ENCODE assay signal across 9 cellular contexts in genomic region chr6:149934249-149935156, GRCh38. TPM values are rescaled to one million over a fixed set of nuclear protein-coding genes. Genes with fewer than 3 reads are reported as not detected.
DNase-seq lines count a peak whose midpoint lies in the region; ATAC-seq, FAIRE-seq and TF ChIP-seq lines count a peak whose summit lies in the region.
"Had no signal": no experiment of that assay in that cellular context is flagged by ENCODE, and none has a peak within 500 bp of the region (broad histone marks: within the 10 kb centered on the region; RNA-seq: fewer than 3 reads in every experiment).

No MANE protein-coding gene starts in this region.

- no peak overlapping the region for H3K4me3 ChIP-seq in Jurkat, Clone E6-1 (ENCODE audit: low read length)
- H3K4me3 ChIP-seq in RWPE2 (ENCODE audit: severe bottlenecking), result no peak overlapping the region
- no peak overlapping the region for H3K4me3 ChIP-seq in gastroesophageal sphincter
- H3K4me3 ChIP-seq in osteoblast (ENCODE audit: insufficient read depth, low read length), result no peak overlapping the region

- TF ChIP-seq POLR2A in gastroesophageal sphincter (IDR thresholded peaks at IDR 0.05), result no peak

- no peak for TF ChIP-seq EP300 in gastroesophageal sphincter (IDR thresholded peaks at IDR 0.05)

- no peak for ATAC-seq in RWPE2 (ENCODE audit: low read depth)
- ATAC-seq in gastroesophageal sphincter, result no peak
- ATAC-seq in GM19395 (IDR thresholded peaks at IDR 0.05; ENCODE audit: unreplicated experiment), result no peak

- no peak for DNase-seq in D721Med (ENCODE audit: insufficient read length, low spot score)
- peak; percentile 75 for DNase-seq in Jurkat, Clone E6-1 (ENCODE audit: low read depth, low spot score)
- no peak for DNase-seq in RWPE2 (ENCODE audit: low spot score)
- DNase-seq in activated effector memory CD4-positive, alpha-beta T cell treated with Interleukin-2 at 50 U/mL for 16 hours, result peak; percentile 37
- DNase-seq in osteoblast (ENCODE audit: insufficient read length, low spot score, missing footprints), result peak; percentile 73
- DNase-seq in urothelium cell line (ENCODE audit: low spot score), result peak; percentile 52

- no peaks in the 10 kb centered on the region for H3K79me2 ChIP-seq in osteoblast (ENCODE audit: insufficient read depth, low read length)

- H3K9me3 ChIP-seq in RWPE2 (ENCODE audit: severe bottlenecking) (no peaks in the 10 kb centered on the region), gastroesophageal sphincter (no peaks in the 10 kb centered on the region), osteoblast (ENCODE audit: low read depth, low read length) (no peaks in the 10 kb centered on the region)

- H3K4me1 ChIP-seq in RWPE2 (ENCODE audit: insufficient read depth, poor library complexity, severe bottlenecking) (no peaks in the 10 kb centered on the region), gastroesophageal sphincter (peaks cover 0 to 14% (median 11%) of the 10 kb centered on the region in 3 donors), osteoblast (ENCODE audit: insufficient read depth, low read length) (peaks cover 12% of the 10 kb centered on the region)

- peak; percentile 80 for TF ChIP-seq CTCF in D721Med (IDR thresholded peaks at IDR 0.05; ENCODE audit: insufficient read depth, missing control alignments)
- TF ChIP-seq CTCF in RWPE2 (IDR thresholded peaks at IDR 0.05; ENCODE audit: poor library complexity, severe bottlenecking), result peak; percentile 89
- TF ChIP-seq CTCF in gastroesophageal sphincter (IDR thresholded peaks at IDR 0.05), result peak; percentile 75 to 86 (median 82)
- TF ChIP-seq CTCF in osteoblast (IDR thresholded peaks at IDR 0.05; ENCODE audit: extremely low read depth, low read depth, low read length), result peak; percentile 82

- H3K27ac ChIP-seq in RWPE2 (ENCODE audit: poor library complexity, severe bottlenecking) (no peak overlapping the region), gastroesophageal sphincter (no peak overlapping the region), osteoblast (ENCODE audit: low read depth, low read length) (no peak overlapping the region)

- FAIRE-seq in D721Med (lab: Jason Lieb, UNC), result no peak
- FAIRE-seq in urothelium cell line (lab: Jason Lieb, UNC), result no peak

- no peak overlapping the region for H2AFZ ChIP-seq in osteoblast (ENCODE audit: low read length)

- no peaks in the 10 kb centered on the region for H3K36me3 ChIP-seq in RWPE2 (ENCODE audit: low read depth)
- no peaks in the 10 kb centered on the region for H3K36me3 ChIP-seq in gastroesophageal sphincter
- H3K36me3 ChIP-seq in osteoblast (ENCODE audit: insufficient read depth, low read length), result no peaks in the 10 kb centered on the region

- H3K4me2 ChIP-seq in osteoblast (ENCODE audit: insufficient read depth, low read length), result no peak overlapping the region

- no peaks in the 10 kb centered on the region for H4K20me1 ChIP-seq in osteoblast (ENCODE audit: insufficient read depth, low read length)

- WGBS in gastroesophageal sphincter (ENCODE audit: low coverage in 1 of 2), 2 donors, result 31 to 32% methylated on average over 6 to 7 of the region's 11 CpGs

- H3K27me3 ChIP-seq in RWPE2 (ENCODE audit: insufficient read depth, poor library complexity, severe bottlenecking) (no peaks in the 10 kb centered on the region), gastroesophageal sphincter (peaks cover 98% of the 10 kb centered on the region), osteoblast (ENCODE audit: insufficient read depth, low read length) (peaks cover 57% of the 10 kb centered on the region)

RNA-seq across cellular contexts. Expression of gene ULBP2, which starts 7.3 kb away (rescaled TPM):
- polyA plus RNA-seq in Jurkat, Clone E6-1 (2012; ENCODE audit: insufficient read depth, insufficient read length), result 17.5 TPM
- total RNA-seq in gastroesophageal sphincter, result under 1 TPM in 2 of 4 donors, not detected in 2; 0.39 to 0.74 TPM
- 2.5 and 3.2 TPM in 2 replicates for total RNA-seq in osteoblast

RNA-seq across cellular contexts. Expression of gene RAET1G, which starts 11.6 kb away (rescaled TPM):
- 1.6 TPM for polyA plus RNA-seq in Jurkat, Clone E6-1 (2012; ENCODE audit: insufficient read depth, insufficient read length)
- total RNA-seq in gastroesophageal sphincter, result 1 to 10 TPM in 1 of 4 donors, not detected in 3; 1.4 TPM
- 1.5 and 1.8 TPM in 2 replicates for total RNA-seq in osteoblast
- total RNA-seq: T-helper 2 cell treated with Interferon-gamma antibody and Interleukin-4, amounts not matched to agents 100 ng/mL and 5 ng/mL, for 36 hours had no signal

RNA-seq across cellular contexts. Expression of gene ULBP1, which starts 29.2 kb away (rescaled TPM):
- 8.6 TPM for polyA plus RNA-seq in Jurkat, Clone E6-1 (2012; ENCODE audit: insufficient read depth, insufficient read length)
- total RNA-seq in gastroesophageal sphincter (under 1 TPM in 2 of 4 donors, not detected in 2; 0.07 to 0.27 TPM), osteoblast (0.72 and 0.88 TPM in 2 replicates)

RNA-seq across cellular contexts. Expression of gene RAET1E, which starts 36.6 kb away (rescaled TPM):
- polyA plus RNA-seq in Jurkat, Clone E6-1 (2012; ENCODE audit: insufficient read depth, insufficient read length), result not detected
- total RNA-seq in gastroesophageal sphincter (under 1 TPM in 1 of 4 donors, not detected in 3; 0.69 TPM), osteoblast (0.36 and 0.88 TPM in 2 replicates)
- total RNA-seq: T-helper 2 cell treated with Interferon-gamma antibody and Interleukin-4, amounts not matched to agents 100 ng/mL and 5 ng/mL, for 36 hours had no signal

Comparison
In these comparisons a context has a peak if more than half of its experiments do, and no peak if none do; other contexts are left out.
1. DNase-seq: peak in Jurkat, Clone E6-1 (single experiment), activated effector memory CD4-positive, alpha-beta T cell treated with Interleukin-2 at 50 U/mL for 16 hours (single experiment), osteoblast (single experiment) and urothelium cell line (single experiment); none in D721Med (single experiment) and RWPE2 (single experiment).
2. Peak in every context shown above with its lines, with median percentiles within 50 percentile points of each other: CTCF ChIP-seq.